Comparison of ENCODE assay signal across 8 cellular contexts in the genomic region with DNA sequence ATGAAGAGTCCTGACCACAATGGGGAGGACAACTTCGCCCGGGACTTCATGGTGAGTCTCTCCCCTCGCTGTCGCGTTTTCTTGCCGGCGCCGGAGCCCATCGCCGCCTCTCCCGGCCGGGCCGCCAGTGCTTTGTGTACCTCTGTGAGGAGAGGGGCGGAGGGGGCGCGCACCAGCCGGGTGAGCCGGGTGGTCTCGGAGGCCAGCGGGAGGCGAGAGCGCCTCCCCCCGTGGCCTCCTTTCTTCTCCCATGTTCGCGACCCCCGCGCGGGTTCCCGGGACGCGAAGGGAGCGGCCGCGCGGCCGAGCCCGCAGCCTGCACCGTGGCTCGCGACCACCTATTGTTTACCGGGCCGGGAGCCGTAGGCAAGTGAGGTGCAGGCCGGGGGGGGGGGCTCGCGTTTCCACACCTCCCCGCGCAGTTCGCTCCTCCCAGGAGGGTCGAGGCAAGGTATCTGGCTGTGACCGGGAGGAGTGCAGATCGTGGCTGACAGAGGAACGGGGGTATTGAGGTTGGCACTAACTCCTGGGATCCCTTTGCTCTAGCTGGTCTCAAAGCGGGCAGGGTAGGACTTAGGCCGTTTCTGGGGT. TPM values are rescaled to one million over a fixed set of nuclear protein-coding genes. Genes with fewer than 3 reads are reported as not detected.
DNase-seq lines count a peak whose midpoint lies in the region; ATAC-seq, FAIRE-seq and TF ChIP-seq lines count a peak whose summit lies in the region.

No MANE protein-coding gene starts in this region.

- H3K9ac ChIP-seq in HUES48 (ENCODE audit: low read depth, low read length): peak overlapping the region; percentile 92
- peak overlapping the region; percentile 67 for H3K9ac ChIP-seq in SK-N-MC (ENCODE audit: insufficient read length)

- H3K4me3 ChIP-seq in A549 (peak overlapping the region; percentile 96), HUES48 (ENCODE audit: low read depth, low read length) (peak overlapping the region; percentile 100), SK-N-MC (peak overlapping the region; percentile 96), sigmoid colon (peak overlapping the region; percentile 65 to 95 (median 80))

- ATAC-seq in A549 (peak; percentile 44 to 50), GM18909 (IDR thresholded peaks at IDR 0.05; ENCODE audit: poor library complexity, unreplicated experiment) (peak; percentile 25), GM19351 (IDR thresholded peaks at IDR 0.05; ENCODE audit: unreplicated experiment) (no peak)

- under 1% methylated on average over 19 of the region's 55 CpGs for WGBS in A549 (ENCODE audit: missing lambda C conversion rate)
- WGBS in sigmoid colon, 2 donors: 0% methylated on average over 55 of the region's 55 CpGs

- TF ChIP-seq RAD21 in A549 (conservative IDR thresholded peaks at IDR 0.05 in 1 of 2, IDR thresholded peaks at IDR 0.05 in 1 of 2): no peak

- CTCF ChIA-PET in A549 (lab: Yijun Ruan, JAX): no interaction called here

- intact Hi-C loops in sigmoid colon (cut with DNase I): loop anchor here (2.0 to 5.0 kb wide), 3 partner anchors 121 to 260 kb away; partner anchors contain the start of genes GSAP, PHTF2, RSBN1L and TMEM60

- POLR2A ChIA-PET in A549 (lab: Yijun Ruan, JAX): interaction anchor here (0.6 to 2.2 kb wide), 15 partner anchors 8 to 261 kb away, joined by 3 to 22 read pairs (median 3); partner anchors contain the start of genes GSAP, PHTF2 and TMEM60

- H3K36me3 ChIP-seq in HUES48 (ENCODE audit: control insufficient read depth, insufficient read depth, low read length) (peaks cover 4% of the 10 kb centered on the region; the same call in 1 of the 2 replicates), SK-N-MC (ENCODE audit: insufficient read depth, low read length) (no peaks in the 10 kb centered on the region), sigmoid colon (no peaks in the 10 kb centered on the region)

- TF ChIP-seq POLR2A in A549 (IDR thresholded peaks at IDR 0.05; ENCODE audit: low read length) (peak; percentile 36; the same call in 1 of the 2 replicates), sigmoid colon (IDR thresholded peaks at IDR 0.05) (no peak)

- DNase-seq in A549 (ENCODE audit: low read depth in 1 of 2, low spot score in 1 of 2) (peak; percentile 49 to 60), SK-N-MC (ENCODE audit: low read depth, low spot score) (no peak), hepatic stellate cell (ENCODE audit: low spot score) (peak; percentile 37), sigmoid colon (peak; percentile 74)

- H3K27me3 ChIP-seq in HUES48 (ENCODE audit: control insufficient read depth, insufficient read depth, low read length): no peaks in the 10 kb centered on the region
- no peaks in the 10 kb centered on the region for H3K27me3 ChIP-seq in sigmoid colon

- H3K27ac ChIP-seq in A549 (peak overlapping the region; percentile 100), HUES48 (ENCODE audit: low read depth, low read length) (peak overlapping the region; percentile 96), SK-N-MC (no peak overlapping the region), angular gyrus (ENCODE audit: low read depth, low read length) (peak overlapping the region; percentile 78), sigmoid colon (peak overlapping the region; percentile 93 to 98 (median 96))

- no peak for TF ChIP-seq CTCF in A549 (IDR thresholded peaks at IDR 0.05)
- TF ChIP-seq CTCF in sigmoid colon (IDR thresholded peaks at IDR 0.05): no peak

- FAIRE-seq in A549 (lab: Jason Lieb, UNC): no peak

- peak overlapping the region; percentile 89 for H3K4me2 ChIP-seq in A549

- H3K4me1 ChIP-seq in A549 (peaks cover 32% of the 10 kb centered on the region), HUES48 (ENCODE audit: control insufficient read depth, insufficient read depth, low read length) (peaks cover 13% of the 10 kb centered on the region), sigmoid colon (peaks cover 0 to 40% (median 29%) of the 10 kb centered on the region in 4 donors)

- no peaks in the 10 kb centered on the region for H3K9me3 ChIP-seq in A549
- H3K9me3 ChIP-seq in HUES48 (ENCODE audit: control insufficient read depth, insufficient read depth, low read length): no peaks in the 10 kb centered on the region
- H3K9me3 ChIP-seq in SK-N-MC (ENCODE audit: low read depth, low read length): no peaks in the 10 kb centered on the region
- no peaks in the 10 kb centered on the region for H3K9me3 ChIP-seq in sigmoid colon

- TF ChIP-seq EP300 in A549 (IDR thresholded peaks at IDR 0.05) (no peak), sigmoid colon (IDR thresholded peaks at IDR 0.05) (no peak)

TF ChIP-seq in A549, 52 proteins besides CTCF, POLR2A, EP300 and RAD21:
- TF ChIP-seq EHMT2 (IDR thresholded peaks at IDR 0.05; ENCODE audit: low read depth) (no peak), PHF8 (IDR thresholded peaks at IDR 0.05; ENCODE audit: borderline replicate concordance, low read depth) (0 out of 2 replicates have a peak, but pooled peaks have one; percentile 33), MYC (IDR thresholded peaks at IDR 0.05; ENCODE audit: borderline replicate concordance, low read length) (no peak)
- TF ChIP-seq, protein P1, sequence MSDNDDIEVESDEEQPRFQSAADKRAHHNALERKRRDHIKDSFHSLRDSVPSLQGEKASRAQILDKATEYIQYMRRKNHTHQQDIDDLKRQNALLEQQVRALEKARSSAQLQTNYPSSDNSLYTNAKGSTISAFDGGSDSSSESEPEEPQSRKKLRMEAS (IDR thresholded peaks at IDR 0.05): peak; percentile 11; the same call in 1 of the 2 replicates
TF ChIP-seq in A549: peak in this region for 2.

RNA-seq across cellular contexts. Expression of gene PTPN12, which starts 0.6 kb away (rescaled TPM):
- polyA plus RNA-seq in A549 (2011; rRNA removed) (105 and 149 TPM in 2 replicates), A549 (2017; fragmentation: RNase III; extraction: RNeasy Plus Mini Kit Qiagen cat#74134 plus additional on column Dnase treatment) (70.4 to 83.1 TPM (median 76.3 TPM) in 3 replicates), sigmoid colon (10 to 100 TPM; 21.5 to 28.2 (median 27.2) TPM)
- 21.5 and 22.9 TPM in 2 replicates for polyA plus RNA-seq in A549 (2012; cell fraction: cytosol; rRNA removed)
- polyA plus RNA-seq in A549 (2012; cell fraction: nucleus; rRNA removed): 9.2 and 10.1 TPM in 2 replicates
- 55.8 and 66.5 TPM in 2 replicates for polyA minus RNA-seq in A549 (2011; rRNA and poly(A)+ RNA removed)
- total RNA-seq in sigmoid colon: 100 to 1,000 TPM in 3 of 4 donors, 10 to 100 TPM in 1; 64.2 to 158 (median 113) TPM
